ENCODE assay signal across 13 cellular contexts in genomic region chr7:102610441-102610840, GRCh38. TPM values are rescaled to one million over a fixed set of nuclear protein-coding genes. Genes with fewer than 3 reads are reported as not detected.
DNase-seq lines count a peak whose midpoint lies in the region; ATAC-seq and TF ChIP-seq lines count a peak whose summit lies in the region.
"Not testable (repeated sequence)": the region's sequence is repeated elsewhere in the genome, so short reads cannot be mapped to it uniquely, and the experiment has no call there.
"Had no signal": no experiment of that assay in that cellular context is flagged by ENCODE, and none has a peak within 500 bp of the region (broad histone marks: within the 10 kb centered on the region; RNA-seq: fewer than 3 reads in every experiment).

No MANE protein-coding gene starts in this region.

- not testable (repeated sequence) for H3F3A ChIP-seq in PC-9 (ENCODE audit: insufficient read depth, low read depth)

- not testable (repeated sequence) for ATAC-seq in Right ventricle myocardium superior (ENCODE audit: poor library complexity); left ventricle myocardium superior; left lung; gastrocnemius medialis

- not testable (repeated sequence) for TF ChIP-seq POLR2A in ovary (IDR thresholded peaks at IDR 0.05); gastrocnemius medialis (IDR thresholded peaks at IDR 0.05); uterus (IDR thresholded peaks at IDR 0.05)

- POLR2A ChIA-PET in PC-9 (lab: Charles Lee; ENCODE audit: unreplicated experiment): not testable (repeated sequence)

- CTCF ChIA-PET in PC-9 (lab: Charles Lee): not testable (repeated sequence)

- not testable (repeated sequence) for H3K4me3 ChIP-seq in PC-9, left lung, ovary, uterus
- H3K4me3 ChIP-seq in gastrocnemius medialis: peak overlapping the region in 1 of 4 donors; percentile 34

- H2AFZ ChIP-seq in PC-9: not testable (repeated sequence)

- not testable (repeated sequence) for H3K9me2 ChIP-seq in PC-9 (ENCODE audit: insufficient read depth)

- not testable (repeated sequence) for H3K27ac ChIP-seq in PC-9, left lung, ovary, uterus
- H3K27ac ChIP-seq in gastrocnemius medialis: peak overlapping the region; percentile 60 to 85 (median 76)

- not testable (repeated sequence) for H3K4me1 ChIP-seq in PC-9 (replicated peaks; ENCODE audit: insufficient read depth); left lung; ovary (ENCODE audit: insufficient read depth); gastrocnemius medialis; uterus

- TF ChIP-seq CTCF in PC-9 (conservative IDR thresholded peaks at IDR 0.05); left lung (IDR thresholded peaks at IDR 0.05); ovary (IDR thresholded peaks at IDR 0.05); gastrocnemius medialis (IDR thresholded peaks at IDR 0.05 in 4 of 5, conservative IDR thresholded peaks at IDR 0.05 in 1 of 5); uterus (IDR thresholded peaks at IDR 0.05): not testable (repeated sequence)

- in situ Hi-C loops in gastrocnemius medialis (cut with MboI; ENCODE audit: low sequenced_read_pairs in 4 of 4): not testable (repeated sequence)

- not testable (repeated sequence) for H3K79me2 ChIP-seq in PC-9 (ENCODE audit: low read depth)

- WGBS in ovary, 3 donors: 63 to 64% methylated on average over 3 to 4 of the region's 7 CpGs; no CpG with 5 or more reads in 1 of the 3 donors

- H4K20me1 ChIP-seq in PC-9 (ENCODE audit: insufficient read depth): not testable (repeated sequence)

- not testable (repeated sequence) for DNase-seq in PC-9
- peak; percentile 14 for DNase-seq in activated T-cell treated with anti-CD3 and anti-CD28 coated beads, Interleukin-2, amount 50 U/mL, for 1 hour
- DNase-seq in Right ventricle myocardium superior (peak; percentile 37), left ventricle myocardium superior (peak; percentile 26), left lung (peak; percentile 28 to 44), ovary (peak in 3 of 5 donors; percentile 9 to 57 (median 12)), gastrocnemius medialis (peak in 1 of 2 donors; percentile 38), uterus (peak; percentile 14 to 27)

- H3K4me2 ChIP-seq in PC-9: not testable (repeated sequence)

- H3K36me3 ChIP-seq in PC-9 (ENCODE audit: low read depth); left lung; ovary; gastrocnemius medialis; uterus: not testable (repeated sequence)

- TF ChIP-seq EP300 in ovary (IDR thresholded peaks at IDR 0.05): not testable (repeated sequence)

- not testable (repeated sequence) for H3K27me3 ChIP-seq in PC-9 (ENCODE audit: insufficient read depth, low read depth); left lung; ovary; gastrocnemius medialis; uterus

- H3K9me3 ChIP-seq in PC-9 (ENCODE audit: insufficient read depth, low read depth); left lung; ovary; gastrocnemius medialis; uterus: not testable (repeated sequence)

- intact Hi-C loops in PC-9 (cut with micrococcal nuclease; ENCODE audit: unreplicated experiment); Right ventricle myocardium superior (cut with DNase I); left ventricle myocardium superior (cut with micrococcal nuclease); left lung (cut with DNase I); ovary (cut with DNase I); gastrocnemius medialis (cut with DNase I; ENCODE audit: low total_unique reads); uterus (cut with DNase I; ENCODE audit: low total_unique reads): not testable (repeated sequence)

- BruUV-seq in PC-9 (replicated peaks; lab: Mats Ljungman, UMichigan): TSS peak; percentile 22

RNA-seq across cellular contexts. Expression of gene RASA4, which starts 6.1 kb away (rescaled TPM):
- total RNA-seq in PC-9 (2021): 25.5 and 44.7 TPM in 2 replicates
- 16.6 TPM for total RNA-seq in Right ventricle myocardium superior
- 20.2 TPM for total RNA-seq in left ventricle myocardium superior
- 10 to 100 TPM; 22.9 to 43.2 TPM for total RNA-seq in left lung
- 10 to 100 TPM; 24.7 to 99.3 (median 51.2) TPM for total RNA-seq in ovary
- 10 to 100 TPM; 10.1 to 58.1 TPM for polyA plus RNA-seq in ovary
- total RNA-seq in gastrocnemius medialis: 100 to 1,000 TPM in 3 of 4 donors, 10 to 100 TPM in 1; 52.4 to 329 (median 177) TPM
- 100 to 1,000 TPM in 1 of 4 donors, 10 to 100 TPM in 3; 31.4 to 283 (median 51.4) TPM for total RNA-seq in uterus

RNA-seq across cellular contexts. Expression of gene UPK3BL1, which starts 32.1 kb away (rescaled TPM):
- total RNA-seq in PC-9 (2021) (39.8 and 52.0 TPM in 2 replicates), Right ventricle myocardium superior (12.2 TPM), left ventricle myocardium superior (13.0 TPM), left lung (10 to 100 TPM; 15.7 to 18.2 TPM), ovary (10 to 100 TPM in 6 of 7 donors, 1 to 10 TPM in 1; 7.3 to 52.7 (median 18.1) TPM), gastrocnemius medialis (10 to 100 TPM in 3 of 4 donors, 1 to 10 TPM in 1; 6.1 to 18.7 (median 15.1) TPM), uterus (10 to 100 TPM in 3 of 4 donors, not detected in 1; 16.0 to 31.8 (median 19.6) TPM)
- 10 to 100 TPM in 1 of 2 donors, 1 to 10 TPM in 1; 8.3 to 44.1 TPM for polyA plus RNA-seq in ovary

RNA-seq across cellular contexts. Expression of gene POLR2J3, which starts 38.1 kb away (rescaled TPM):
- total RNA-seq in PC-9 (2021): 51.1 and 54.0 TPM in 2 replicates
- 12.0 TPM for total RNA-seq in Right ventricle myocardium superior
- 11.1 TPM for total RNA-seq in left ventricle myocardium superior
- 10 to 100 TPM; 21.6 to 43.4 TPM for total RNA-seq in left lung
- total RNA-seq in ovary: 10 to 100 TPM in 6 of 7 donors, 1 to 10 TPM in 1; 4.5 to 29.5 (median 18.0) TPM
- polyA plus RNA-seq in ovary: 100 to 1,000 TPM in 1 of 2 donors, 10 to 100 TPM in 1; 95.6 to 209 TPM
- 10 to 100 TPM in 2 of 4 donors, 1 to 10 TPM in 2; 1.1 to 17.4 (median 8.5) TPM for total RNA-seq in gastrocnemius medialis
- total RNA-seq in uterus: 10 to 100 TPM in 2 of 4 donors, 1 to 10 TPM in 1, under 1 TPM in 1; 0.77 to 50.7 (median 17.1) TPM

RNA-seq across cellular contexts. Expression of gene SPDYE2B, which starts 39.7 kb away (rescaled TPM):
- total RNA-seq in PC-9 (2021) (not detected in 2 replicates), Right ventricle myocardium superior (not detected), left ventricle myocardium superior (not detected), left lung (not detected), ovary (not detected), gastrocnemius medialis (not detected), uterus (not detected)
- polyA plus RNA-seq in ovary: not detected
- total RNA-seq: A673; Caco-2; CD8-positive, alpha-beta memory T cell; H9; HT1080 had no signal

RNA-seq across cellular contexts. Expression of gene SPDYE2, which starts 59.4 kb away (rescaled TPM):
- total RNA-seq in PC-9 (2021): not detected in 2 replicates
- not detected for total RNA-seq in Right ventricle myocardium superior
- total RNA-seq in left ventricle myocardium superior: not detected
- not detected for total RNA-seq in left lung
- under 1 TPM in 4 of 7 donors, not detected in 3; 0.20 to 0.47 (median 0.44) TPM for total RNA-seq in ovary
- under 1 TPM in 1 of 2 donors, not detected in 1; 0.21 TPM for polyA plus RNA-seq in ovary
- total RNA-seq in gastrocnemius medialis: not detected
- total RNA-seq in uterus: not detected
- total RNA-seq: A673; Caco-2; CD8-positive, alpha-beta memory T cell; H9; HT1080 had no signal
